8 cellular contexts compared by ENCODE assay signal in genomic region chr19:13060964-13061927, GRCh38. TPM values are rescaled to one million over a fixed set of nuclear protein-coding genes. Genes with fewer than 3 reads are reported as not detected.
DNase-seq lines count a peak whose midpoint lies in the region; ATAC-seq and TF ChIP-seq lines count a peak whose summit lies in the region.

No MANE protein-coding gene starts in this region.

- peak; percentile 98 for TF ChIP-seq CTCF in activated CD8-positive, alpha-beta T cell treated with anti-CD3 and anti-CD28 coated beads for 36 hours (IDR thresholded peaks at IDR 0.05)
- peak; percentile 92 to 98 (median 94) for TF ChIP-seq CTCF in right lobe of liver (IDR thresholded peaks at IDR 0.05)

- H3K27me3 Mint-ChIP-seq in activated CD8-positive, alpha-beta T cell treated with anti-CD3 and anti-CD28 coated beads for 36 hours = peaks cover 14% of the 10 kb centered on the region

- TF ChIP-seq POLR2A in right lobe of liver (IDR thresholded peaks at IDR 0.05) = no peak

- H3K9me3 Mint-ChIP-seq in activated CD8-positive, alpha-beta T cell treated with anti-CD3 and anti-CD28 coated beads for 36 hours = no peaks in the 10 kb centered on the region

- no peak overlapping the region for H3K27ac Mint-ChIP-seq in activated CD8-positive, alpha-beta T cell treated with anti-CD3 and anti-CD28 coated beads for 36 hours

- no peaks in the 10 kb centered on the region for H3K27me3 ChIP-seq in right lobe of liver

- 2% methylated on average over 19 of the region's 40 CpGs for WGBS in right lobe of liver (ENCODE audit: insufficient coverage, low coverage, low lambda C conversion rate, missing lambda C conversion rate)

- DNase-seq in DMS53 (lab: John Stamatoyannopoulos, UW) (peak; percentile 81), NCI-H774 (lab: John Stamatoyannopoulos, UW) (peak; percentile 69), ecto neural progenitor cell (ENCODE audit: low spot score) (peak; percentile 87), right lobe of liver (peak; percentile 79 to 85 (median 84))
- DNase-seq in activated CD8-positive, alpha-beta T cell treated with anti-CD3 and anti-CD28 coated beads for 36 hours = peak; percentile 88
- DNase-seq in stimulated activated CD4-positive, alpha-beta T cell treated with anti-CD3 and anti-CD28 coated beads, Interleukin-4, amount 100 ng/mL, for 1 hour = peak; percentile 83

- peak overlapping the region in 1 of 3 donors; percentile 34 for H3K27ac ChIP-seq in right lobe of liver

- intact Hi-C loops in activated CD8-positive, alpha-beta T cell treated with anti-CD3 and anti-CD28 coated beads for 36 hours (cut with micrococcal nuclease) = loop anchor here (5.0 kb wide), 1 partner anchor 84 kb away; no protein-coding TSS in a partner anchor
- intact Hi-C loops in right lobe of liver (cut with DNase I) = no loop called here

- no peaks in the 10 kb centered on the region for H3K36me3 Mint-ChIP-seq in activated CD8-positive, alpha-beta T cell treated with anti-CD3 and anti-CD28 coated beads for 36 hours (ENCODE audit: low read depth)

- H3K4me3 ChIP-seq in right lobe of liver = peak overlapping the region; percentile 44 to 49 (median 45)

- H3K4me3 Mint-ChIP-seq in activated CD8-positive, alpha-beta T cell treated with anti-CD3 and anti-CD28 coated beads for 36 hours = peak overlapping the region; percentile 65

- ATAC-seq in HG03354 (IDR thresholded peaks at IDR 0.05; ENCODE audit: poor library complexity, severe bottlenecking, unreplicated experiment) (peak; percentile 75), right lobe of liver (peak; percentile 92 to 99 (median 96)), GM21360 (IDR thresholded peaks at IDR 0.05; ENCODE audit: unreplicated experiment) (no peak)
- peak; percentile 99 for ATAC-seq in activated CD8-positive, alpha-beta T cell treated with anti-CD3 and anti-CD28 coated beads for 36 hours

- no peaks in the 10 kb centered on the region for H3K36me3 ChIP-seq in right lobe of liver

- no peaks in the 10 kb centered on the region for H3K9me3 ChIP-seq in right lobe of liver

- peaks cover 6% of the 10 kb centered on the region for H3K4me1 Mint-ChIP-seq in activated CD8-positive, alpha-beta T cell treated with anti-CD3 and anti-CD28 coated beads for 36 hours (ENCODE audit: low read depth)

- POLR2A ChIA-PET in activated CD8-positive, alpha-beta T cell treated with anti-CD3 and anti-CD28 coated beads for 36 hours (lab: Charles Lee) = interaction anchor here (0.9 kb wide), 1 partner anchor 9 kb away, joined by 3 read pairs; no protein-coding TSS in a partner anchor

- peaks cover 0 to 22% (median 6%) of the 10 kb centered on the region in 4 donors for H3K4me1 ChIP-seq in right lobe of liver

- CTCF ChIA-PET in activated CD8-positive, alpha-beta T cell treated with anti-CD3 and anti-CD28 coated beads for 36 hours (lab: Charles Lee) = interaction anchor here (0.8 to 10.1 kb wide), 38 partner anchors 9 to 528 kb away, joined by 3 to 160 read pairs (median 7); partner anchors contain the start of gene NFIX

RNA-seq across cellular contexts. Expression of gene LYL1, which starts 41.4 kb away (rescaled TPM):
- 1 to 10 TPM; 3.9 to 4.8 TPM for total RNA-seq in activated CD8-positive, alpha-beta T cell treated with anti-CD3 and anti-CD28 coated beads for 36 hours
- total RNA-seq in right lobe of liver = 1 to 10 TPM; 1.1 to 3.7 (median 2.3) TPM

RNA-seq across cellular contexts. Expression of gene TRMT1, which starts 55.3 kb away (rescaled TPM):
- total RNA-seq in activated CD8-positive, alpha-beta T cell treated with anti-CD3 and anti-CD28 coated beads for 36 hours = 10 to 100 TPM; 85.0 to 95.7 TPM
- 10 to 100 TPM; 15.0 to 20.5 (median 17.2) TPM for total RNA-seq in right lobe of liver

RNA-seq across cellular contexts. Expression of gene NACC1, which starts 56.8 kb away (rescaled TPM):
- 10 to 100 TPM; 73.8 to 87.5 TPM for total RNA-seq in activated CD8-positive, alpha-beta T cell treated with anti-CD3 and anti-CD28 coated beads for 36 hours
- total RNA-seq in right lobe of liver = 10 to 100 TPM; 19.2 to 30.3 (median 26.4) TPM
